12 cellular contexts compared by ENCODE assay signal in genomic region chrX:110944323-110944761, GRCh38.
DNase-seq lines count a peak whose midpoint lies in the region; ATAC-seq and TF ChIP-seq lines count a peak whose summit lies in the region.
"Had no signal": no experiment of that assay in that cellular context is flagged by ENCODE, and none has a peak within 500 bp of the region (broad histone marks: within the 10 kb centered on the region; RNA-seq: fewer than 3 reads in every experiment).

No MANE protein-coding gene starts in this region.

- no peaks in the 10 kb centered on the region for H4K20me1 ChIP-seq in smooth muscle cell (ENCODE audit: low read depth)

- H3K36me3 ChIP-seq in ascending aorta (no peaks in the 10 kb centered on the region), iPS-20b (ENCODE audit: insufficient read depth, low read depth, low read length) (no peaks in the 10 kb centered on the region), smooth muscle cell (ENCODE audit: low read depth) (no peaks in the 10 kb centered on the region), left ventricle myocardium inferior (no peaks in the 10 kb centered on the region)
- H3K36me3 ChIP-seq: heart left ventricle had no signal

- ATAC-seq in HG03025 (IDR thresholded peaks at IDR 0.05; ENCODE audit: low FRiP score, unreplicated experiment), result no peak
- ATAC-seq: heart left ventricle; naive thymus-derived CD8-positive, alpha-beta T cell; T-helper 17 cell had no signal

- DNase-seq in NCI-H1092 (lab: John Stamatoyannopoulos, UW) (peak; percentile 54), ascending aorta (ENCODE audit: low spot score in 2 of 2) (no peak), smooth muscle cell (lab: John Stamatoyannopoulos, UW; ENCODE audit: unreplicated experiment) (no peak), NCI-H128 (lab: John Stamatoyannopoulos, UW; ENCODE audit: unreplicated experiment) (no peak), left ventricle myocardium inferior (no peak)
- DNase-seq: cerebellar nuclear complex; EL; naive thymus-derived CD8-positive, alpha-beta T cell; T-helper 17 cell had no signal

- WGBS in smooth muscle cell (ENCODE audit: low lambda C conversion rate), result 59% methylated on average over 24 of the region's 25 CpGs

- no peaks in the 10 kb centered on the region for H3K79me2 ChIP-seq in smooth muscle cell (ENCODE audit: low read depth)

- TF ChIP-seq CTCF in ascending aorta (IDR thresholded peaks at IDR 0.05), result no peak
- TF ChIP-seq CTCF in smooth muscle cell (IDR thresholded peaks at IDR 0.05; ENCODE audit: borderline replicate concordance, insufficient read depth, poor library complexity, severe bottlenecking), result no peak
- no peak for TF ChIP-seq CTCF in left ventricle myocardium inferior (IDR thresholded peaks at IDR 0.05; ENCODE audit: borderline replicate concordance)

- peak overlapping the region; percentile 2 to 48 for H3K4me3 ChIP-seq in ascending aorta
- H3K4me3 ChIP-seq in iPS-20b (ENCODE audit: low read length), result peak overlapping the region; percentile 81; the same call in 1 of the 2 replicates
- H3K4me3 ChIP-seq in smooth muscle cell, result peak overlapping the region; percentile 33
- H3K4me3 ChIP-seq in left ventricle myocardium inferior, result no peak overlapping the region

- H3K4me1 ChIP-seq in ascending aorta (no peaks in the 10 kb centered on the region), iPS-20b (ENCODE audit: insufficient read depth, low read length) (no peaks in the 10 kb centered on the region), smooth muscle cell (ENCODE audit: low read depth) (no peaks in the 10 kb centered on the region), left ventricle myocardium inferior (no peaks in the 10 kb centered on the region)
- H3K4me1 ChIP-seq: heart left ventricle had no signal

- H3F3A ChIP-seq in smooth muscle cell (ENCODE audit: low read depth), result no peaks in the 10 kb centered on the region

- H3K27me3 ChIP-seq in ascending aorta (no peaks in the 10 kb centered on the region), iPS-20b (ENCODE audit: insufficient read depth, low read length) (peaks cover 36% of the 10 kb centered on the region), smooth muscle cell (ENCODE audit: low read depth) (peaks cover 48% of the 10 kb centered on the region), left ventricle myocardium inferior (ENCODE audit: low read depth) (peaks cover 6% of the 10 kb centered on the region)

- H2AFZ ChIP-seq in smooth muscle cell (ENCODE audit: low read depth), result no peak overlapping the region

- H3K27ac ChIP-seq in ascending aorta, result no peak overlapping the region
- H3K27ac ChIP-seq in iPS-20b (ENCODE audit: low read length), result no peak overlapping the region
- no peak overlapping the region for H3K27ac ChIP-seq in smooth muscle cell (ENCODE audit: low read depth)
- H3K27ac ChIP-seq in left ventricle myocardium inferior (replicated peaks), result no peak overlapping the region
- H3K27ac ChIP-seq: heart left ventricle had no signal

- intact Hi-C loops in ascending aorta (cut with DNase I), result no loop called here
- intact Hi-C loops in left ventricle myocardium inferior (cut with micrococcal nuclease), result no loop called here

- H3K9ac ChIP-seq in iPS-20b (ENCODE audit: low read depth, low read length) (peak overlapping the region; percentile 69; the same call in 1 of the 2 replicates), smooth muscle cell (ENCODE audit: low read depth) (no peak overlapping the region)

- H3K9me3 ChIP-seq in ascending aorta, result no peaks in the 10 kb centered on the region
- H3K9me3 ChIP-seq in iPS-20b (ENCODE audit: insufficient read depth, low read depth, low read length), result no peaks in the 10 kb centered on the region
- H3K9me3 ChIP-seq in smooth muscle cell (replicated peaks; ENCODE audit: low read depth), result no peaks in the 10 kb centered on the region
- no peaks in the 10 kb centered on the region for H3K9me3 ChIP-seq in left ventricle myocardium inferior (replicated peaks)
- H3K9me3 ChIP-seq: heart left ventricle had no signal

- peak overlapping the region; percentile 72 for H3K4me2 ChIP-seq in smooth muscle cell
